9 cellular contexts compared by ENCODE assay signal in the genomic region with DNA sequence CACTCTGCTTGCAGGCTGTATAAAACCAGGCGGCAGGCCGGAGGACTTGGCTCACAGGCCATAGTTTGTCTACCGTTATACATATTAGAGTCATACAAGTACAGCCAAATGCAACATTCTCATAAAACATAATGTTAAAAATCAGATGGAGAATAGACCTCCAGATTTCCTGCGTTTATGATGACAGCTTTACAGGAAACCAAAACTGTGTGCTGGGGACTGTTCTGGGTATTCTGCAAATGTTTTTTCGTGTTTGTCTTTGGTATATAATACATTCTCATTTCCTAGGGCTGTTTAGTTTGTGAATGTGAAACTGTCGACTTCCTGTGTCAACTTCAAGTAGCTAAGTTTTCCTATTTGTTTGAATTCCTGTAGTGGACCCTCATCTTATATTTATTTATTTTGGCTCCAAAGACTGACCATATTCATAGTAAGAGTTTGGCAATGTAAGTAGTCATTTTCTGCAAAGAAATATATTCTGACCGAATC.
DNase-seq lines count a peak whose midpoint lies in the region; ATAC-seq, FAIRE-seq and TF ChIP-seq lines count a peak whose summit lies in the region.
"Had no signal": no experiment of that assay in that cellular context is flagged by ENCODE, and none has a peak within 500 bp of the region (broad histone marks: within the 10 kb centered on the region; RNA-seq: fewer than 3 reads in every experiment).

No MANE protein-coding gene starts in this region.

- H4K20me1 ChIP-seq in osteoblast (ENCODE audit: insufficient read depth, low read length) = no peaks in the 10 kb centered on the region

- H3K4me3 ChIP-seq in MG63 = no peak overlapping the region
- no peak overlapping the region for H3K4me3 ChIP-seq in osteoblast (ENCODE audit: insufficient read depth, low read length)

- no peaks in the 10 kb centered on the region for H3K9me3 ChIP-seq in MG63
- no peaks in the 10 kb centered on the region for H3K9me3 ChIP-seq in osteoblast (ENCODE audit: low read depth, low read length)

- H3K36me3 ChIP-seq in MG63 = no peaks in the 10 kb centered on the region
- H3K36me3 ChIP-seq in osteoblast (ENCODE audit: insufficient read depth, low read length) = no peaks in the 10 kb centered on the region

- no peak for TF ChIP-seq CTCF in osteoblast (IDR thresholded peaks at IDR 0.05; ENCODE audit: extremely low read depth, low read depth, low read length)

- H3K4me1 ChIP-seq in osteoblast (ENCODE audit: insufficient read depth, low read length) = peaks cover 37% of the 10 kb centered on the region

- H3K4me2 ChIP-seq in osteoblast (ENCODE audit: insufficient read depth, low read length) = peak overlapping the region; percentile 58

- no peaks in the 10 kb centered on the region for H3K79me2 ChIP-seq in osteoblast (ENCODE audit: insufficient read depth, low read length)

- DNase-seq in EH (ENCODE audit: low read depth) = peak; percentile 83
- DNase-seq in MG63 = peak; percentile 16
- DNase-seq in osteoblast (ENCODE audit: insufficient read length, low spot score, missing footprints) = peak; percentile 61
- DNase-seq in NCI-H82 treated with DMSO at 0.1 percent for 48 hours (lab: John Stamatoyannopoulos, UW; ENCODE audit: unreplicated experiment) = no peak
- no peak for DNase-seq in NCI-H82 (lab: John Stamatoyannopoulos, UW)
- DNase-seq in NCI-H2029 (lab: John Stamatoyannopoulos, UW) = no peak
- DNase-seq: NCI-H2171 treated with DMSO at 0.1 percent for 48 hours had no signal

- ATAC-seq in HG03135 (IDR thresholded peaks at IDR 0.05; ENCODE audit: unreplicated experiment) = no peak

- peak; percentile 47 for FAIRE-seq in colon (lab: Jason Lieb, UNC)

- no peak overlapping the region for H2AFZ ChIP-seq in osteoblast (ENCODE audit: low read length)

- no peaks in the 10 kb centered on the region for H3K27me3 ChIP-seq in MG63
- H3K27me3 ChIP-seq in osteoblast (ENCODE audit: insufficient read depth, low read length) = no peaks in the 10 kb centered on the region

- H3K27ac ChIP-seq in osteoblast (ENCODE audit: low read depth, low read length) = peak overlapping the region; percentile 54

Comparison
In these comparisons a context has a peak if more than half of its experiments do, and no peak if none do; other contexts are left out.
1. DNase-seq: peak in EH (single experiment), MG63 (single experiment) and osteoblast (single experiment); none in NCI-H82 treated with DMSO at 0.1 percent for 48 hours (single experiment), NCI-H82 (single experiment) and NCI-H2029 (single experiment).